Comparison of ENCODE assay signal across 1 cellular context in genomic region chr14:35292051-35292769, GRCh38.
TF ChIP-seq lines count a peak whose summit lies in the region.

Gene PSMA6 (plus strand): TSS chr14:35292382. CDS start chr14:35292477, 95 bp downstream.

TF ChIP-seq in HEK293, 187 proteins besides CTCF, POLR2A, EP300 and RAD21 (continued from another document and continues in another):
- no peak for TF ChIP-seq BCL6B (tag by site-specific recombination; IDR thresholded peaks at IDR 0.05)
- TF ChIP-seq ZNF518A (tag by site-specific recombination; conservative IDR thresholded peaks at IDR 0.05; ENCODE audit: low read depth) = peak; percentile 100
- no peak for TF ChIP-seq ZSCAN23 (tag by site-specific recombination; IDR thresholded peaks at IDR 0.05)
- TF ChIP-seq ZFP37 (tag by site-specific recombination; IDR thresholded peaks at IDR 0.05) = no peak
- TF ChIP-seq ZNF629 (tag by site-specific recombination; IDR thresholded peaks at IDR 0.05) = peak; percentile 78
- no peak for TF ChIP-seq KLF1 (tag by site-specific recombination; IDR thresholded peaks at IDR 0.05)
- no peak for TF ChIP-seq PATZ1 (tag by site-specific recombination; IDR thresholded peaks at IDR 0.05)
- TF ChIP-seq ZNF621 (tag by site-specific recombination; IDR thresholded peaks at IDR 0.05) = no peak
- no peak for TF ChIP-seq ZNF174 (tag by site-specific recombination; IDR thresholded peaks at IDR 0.05)
- 0 out of 2 replicates have a peak, but pooled peaks have one; percentile 35 for TF ChIP-seq HOXD13 (CRISPR knock-in tag; IDR thresholded peaks at IDR 0.05; ENCODE audit: borderline replicate concordance)
- no peak for TF ChIP-seq ZBTB1 (tag by site-specific recombination; IDR thresholded peaks at IDR 0.05)
- peak; percentile 56; the same call in 1 of the 2 replicates for TF ChIP-seq TRIM28 (IDR thresholded peaks at IDR 0.05; ENCODE audit: borderline replicate concordance, low read length)
- TF ChIP-seq ZNF501 (tag by site-specific recombination; IDR thresholded peaks at IDR 0.05) = no peak
- no peak for TF ChIP-seq ZNF394 (tag by site-specific recombination; IDR thresholded peaks at IDR 0.05; ENCODE audit: borderline replicate concordance)
- no peak for TF ChIP-seq SALL2 (tag by site-specific recombination; IDR thresholded peaks at IDR 0.05; ENCODE audit: borderline replicate concordance)
- peak; percentile 38; the same call in 1 of the 2 replicates for TF ChIP-seq ZNF341 (tag by site-specific recombination; IDR thresholded peaks at IDR 0.05; ENCODE audit: low read depth)
- no peak for TF ChIP-seq ZNF555 (tag by site-specific recombination; conservative IDR thresholded peaks at IDR 0.05)
- TF ChIP-seq ZNF433 (tag by site-specific recombination; IDR thresholded peaks at IDR 0.05; ENCODE audit: low read depth) = no peak
- no peak for TF ChIP-seq ZNF560 (tag by site-specific recombination; IDR thresholded peaks at IDR 0.05; ENCODE audit: borderline replicate concordance)
- peak; percentile 98 for TF ChIP-seq ZBTB48 (tag by site-specific recombination; IDR thresholded peaks at IDR 0.05)
- no peak for TF ChIP-seq PRDM4 (tag by site-specific recombination; IDR thresholded peaks at IDR 0.05)
- TF ChIP-seq YY1 (tag by site-specific recombination; IDR thresholded peaks at IDR 0.05) = 0 out of 2 replicates have a peak, but pooled peaks have one; percentile 28
- TF ChIP-seq ZNF747 (tag by site-specific recombination; IDR thresholded peaks at IDR 0.05) = no peak
- no peak for TF ChIP-seq ZNF311 (tag by site-specific recombination; IDR thresholded peaks at IDR 0.05; ENCODE audit: borderline replicate concordance)
- no peak for TF ChIP-seq ZNF639 (tag by site-specific recombination; IDR thresholded peaks at IDR 0.05)
- no peak for TF ChIP-seq ZNF335 (tag by site-specific recombination; conservative IDR thresholded peaks at IDR 0.05)
- TF ChIP-seq ZNF692 (tag by site-specific recombination; IDR thresholded peaks at IDR 0.05) = peak; percentile 71
- TF ChIP-seq ZNF184 (tag by site-specific recombination; IDR thresholded peaks at IDR 0.05) = no peak
- TF ChIP-seq KLF8 (tag by site-specific recombination; IDR thresholded peaks at IDR 0.05) = no peak
- TF ChIP-seq ZNF830 (tag by site-specific recombination; IDR thresholded peaks at IDR 0.05; ENCODE audit: low read depth) = no peak
- peak; percentile 55; the same call in 1 of the 2 replicates for TF ChIP-seq ZNF610 (tag by site-specific recombination; IDR thresholded peaks at IDR 0.05; ENCODE audit: borderline replicate concordance)
- TF ChIP-seq ZNF664 (tag by site-specific recombination; IDR thresholded peaks at IDR 0.05) = no peak
- no peak for TF ChIP-seq ZFP41 (tag by site-specific recombination; IDR thresholded peaks at IDR 0.05; ENCODE audit: borderline replicate concordance)
- no peak for TF ChIP-seq PRDM2 (tag by site-specific recombination; IDR thresholded peaks at IDR 0.05; ENCODE audit: borderline replicate concordance)
- TF ChIP-seq ZBTB26 (tag by site-specific recombination; optimal IDR thresholded peaks at IDR 0.05) = peak; percentile 49
- TF ChIP-seq ZNF561 (tag by site-specific recombination; IDR thresholded peaks at IDR 0.05; ENCODE audit: borderline replicate concordance) = peak; percentile 24
